ENCODE assay signal across 16 cellular contexts in the genomic region with DNA sequence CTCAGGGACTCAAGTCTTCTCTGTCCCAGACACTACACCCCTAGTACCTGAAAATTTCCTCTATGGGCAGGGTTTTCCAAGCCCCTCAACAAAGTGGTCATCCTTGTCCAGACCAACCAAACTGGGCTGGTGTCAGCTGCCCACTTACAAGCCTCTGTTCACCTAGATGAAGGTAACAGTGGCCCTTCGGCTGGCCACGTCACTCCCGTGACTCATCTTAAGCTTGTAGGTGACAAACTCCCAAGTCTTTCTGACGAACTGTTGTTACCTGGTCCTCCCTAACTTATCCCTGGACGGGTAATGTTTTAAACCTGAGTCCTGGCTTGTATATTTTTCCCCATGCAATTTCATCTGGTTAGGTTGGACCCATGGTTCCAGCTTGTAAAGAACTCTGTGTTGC. TPM values are rescaled to one million over a fixed set of nuclear protein-coding genes. Genes with fewer than 3 reads are reported as not detected.
DNase-seq lines count a peak whose midpoint lies in the region; TF ChIP-seq lines count a peak whose summit lies in the region.
"Had no signal": no experiment of that assay in that cellular context is flagged by ENCODE, and none has a peak within 500 bp of the region (broad histone marks: within the 10 kb centered on the region; RNA-seq: fewer than 3 reads in every experiment).

No MANE protein-coding gene starts in this region.

- WGBS in adrenal gland, 4 donors, result 61 to 90% (median 74%) methylated on average over 5 of the region's 5 CpGs

- peak overlapping the region; percentile 39 for H3K27ac Mint-ChIP-seq in activated T-cell treated with anti-CD3 and anti-CD28 coated beads, Interleukin-2, amount 50 U/mL, for 24 hours
- H3K27ac Mint-ChIP-seq: activated naive CD4-positive, alpha-beta T cell treated with anti-CD3 and anti-CD28 coated beads, Interleukin-2, amount 50 U/mL, for 24 hours had no signal

- H3K9ac ChIP-seq in mucosa of stomach (ENCODE audit: low read length) (peak overlapping the region; percentile 2), stomach smooth muscle (ENCODE audit: low read length in 2 of 2) (peak overlapping the region; percentile 74 to 84)

- H3K27ac ChIP-seq in adrenal gland (peak overlapping the region in 3 of 5 donors; percentile 43 to 77 (median 74)), stomach smooth muscle (ENCODE audit: low read length) (peak overlapping the region; percentile 98)
- H3K27ac ChIP-seq: testis had no signal

- no peaks in the 10 kb centered on the region for H3K9me3 Mint-ChIP-seq in activated T-cell treated with anti-CD3 and anti-CD28 coated beads, Interleukin-2, amount 50 U/mL, for 24 hours
- H3K9me3 Mint-ChIP-seq: activated naive CD4-positive, alpha-beta T cell treated with anti-CD3 and anti-CD28 coated beads, Interleukin-2, amount 50 U/mL, for 24 hours had no signal

- no peaks in the 10 kb centered on the region for H3K36me3 ChIP-seq in adrenal gland (replicated peaks in 1 of 2)
- H3K36me3 ChIP-seq in mucosa of stomach (ENCODE audit: control insufficient read depth, insufficient read depth, low read length), result no peaks in the 10 kb centered on the region
- peaks cover 0 to under 1% of the 10 kb centered on the region in 2 donors for H3K36me3 ChIP-seq in stomach smooth muscle (ENCODE audit: control insufficient read depth in 2 of 2, insufficient read depth in 2 of 2, low read length in 2 of 2)

- no peaks in the 10 kb centered on the region for H3K27me3 Mint-ChIP-seq in activated T-cell treated with anti-CD3 and anti-CD28 coated beads, Interleukin-2, amount 50 U/mL, for 24 hours
- H3K27me3 Mint-ChIP-seq: activated naive CD4-positive, alpha-beta T cell treated with anti-CD3 and anti-CD28 coated beads, Interleukin-2, amount 50 U/mL, for 24 hours had no signal

- H3K9me3 ChIP-seq in adrenal gland (replicated peaks in 1 of 3) (no peaks in the 10 kb centered on the region), mucosa of stomach (ENCODE audit: control insufficient read depth, low read length) (no peaks in the 10 kb centered on the region), stomach smooth muscle (ENCODE audit: control insufficient read depth in 2 of 2, low read length in 2 of 2) (no peaks in the 10 kb centered on the region)
- H3K9me3 ChIP-seq: testis had no signal

- peaks cover 90% of the 10 kb centered on the region for H3K4me1 Mint-ChIP-seq in activated T-cell treated with anti-CD3 and anti-CD28 coated beads, Interleukin-2, amount 50 U/mL, for 24 hours (ENCODE audit: low read depth)

- TF ChIP-seq POLR2A in adrenal gland (IDR thresholded peaks at IDR 0.05), result no peak

- H3K4me1 ChIP-seq in adrenal gland (replicated peaks in 1 of 2), result peaks cover 28 to 34% of the 10 kb centered on the region in 2 donors
- peaks cover 18% of the 10 kb centered on the region for H3K4me1 ChIP-seq in mucosa of stomach (ENCODE audit: control insufficient read depth, insufficient read depth, low read length)
- H3K4me1 ChIP-seq in stomach smooth muscle (ENCODE audit: control insufficient read depth, insufficient read depth, low read length), result peaks cover 46% of the 10 kb centered on the region

- H3K36me3 Mint-ChIP-seq in activated T-cell treated with anti-CD3 and anti-CD28 coated beads, Interleukin-2, amount 50 U/mL, for 24 hours (ENCODE audit: low read depth), result peaks cover 63% of the 10 kb centered on the region

- H3K4me3 ChIP-seq in adrenal gland (no peak overlapping the region), mucosa of stomach (ENCODE audit: low read length) (no peak overlapping the region), stomach smooth muscle (ENCODE audit: low read length in 2 of 2) (peak overlapping the region; percentile 29 to 78)
- H3K4me3 ChIP-seq: testis had no signal

- intact Hi-C loops in adrenal gland (cut with DNase I), result no loop called here

- DNase-seq in activated T-cell treated with anti-CD3 and anti-CD28 coated beads, Interleukin-2, amount 50 U/mL, for 24 hours, result no peak
- DNase-seq in activated T-cell treated with anti-CD3 and anti-CD28 coated beads, Interleukin-2, amount 50 U/mL, for 1 hour, result no peak
- peak in 1 of 7 donors; percentile 25 for DNase-seq in adrenal gland
- DNase-seq in central memory CD4-positive, alpha-beta T cell, result no peak
- DNase-seq in COR-L47 (lab: John Stamatoyannopoulos, UW), result no peak
- no peak for DNase-seq in SKM-1 (lab: John Stamatoyannopoulos, UW; ENCODE audit: unreplicated experiment)
- DNase-seq: effector CD4-positive, alpha-beta T cell; KG1; NCI-H1930; T-helper 1 cell had no signal

- peak overlapping the region; percentile 80 for H3K4me3 Mint-ChIP-seq in activated T-cell treated with anti-CD3 and anti-CD28 coated beads, Interleukin-2, amount 50 U/mL, for 24 hours
- H3K4me3 Mint-ChIP-seq: activated naive CD4-positive, alpha-beta T cell treated with anti-CD3 and anti-CD28 coated beads, Interleukin-2, amount 50 U/mL, for 24 hours had no signal

- TF ChIP-seq CTCF in adrenal gland (IDR thresholded peaks at IDR 0.05), result no peak

- H3K27me3 ChIP-seq in adrenal gland, result no peaks in the 10 kb centered on the region
- no peaks in the 10 kb centered on the region for H3K27me3 ChIP-seq in mucosa of stomach (ENCODE audit: control insufficient read depth, insufficient read depth, low read length)
- no peaks in the 10 kb centered on the region for H3K27me3 ChIP-seq in stomach smooth muscle (ENCODE audit: control insufficient read depth in 1 of 2, insufficient read depth in 2 of 2, low read length in 2 of 2)
- H3K27me3 ChIP-seq: testis had no signal

RNA-seq across cellular contexts. Expression of a gene that starts 4.7 kb away (rescaled TPM):
- total RNA-seq in adrenal gland, result under 1 TPM in 3 of 8 donors, not detected in 5; 0.04 to 0.11 (median 0.10) TPM
- polyA plus RNA-seq in adrenal gland, result under 1 TPM in 2 of 3 donors, not detected in 1; 0.24 to 0.27 TPM
- total RNA-seq: glomerular endothelial cell, liver had no signal

RNA-seq across cellular contexts. Expression of a gene that starts 37.3 kb away (rescaled TPM):
- 100 to 1,000 TPM in 2 of 8 donors, 10 to 100 TPM in 6; 32.2 to 108 (median 60.5) TPM for total RNA-seq in adrenal gland
- polyA plus RNA-seq in adrenal gland, result 10 to 100 TPM in 2 of 3 donors, 1 to 10 TPM in 1; 7.8 to 47.7 (median 18.3) TPM

Comparison
In these comparisons a context has a peak if more than half of its experiments do, and no peak if none do; other contexts are left out.
1. H3K4me3 ChIP-seq: peak in stomach smooth muscle (2 of 2); none in adrenal gland (0 of 4) and mucosa of stomach (single experiment).